Comparison of ENCODE assay signal across 26 cellular contexts in the genomic region with DNA sequence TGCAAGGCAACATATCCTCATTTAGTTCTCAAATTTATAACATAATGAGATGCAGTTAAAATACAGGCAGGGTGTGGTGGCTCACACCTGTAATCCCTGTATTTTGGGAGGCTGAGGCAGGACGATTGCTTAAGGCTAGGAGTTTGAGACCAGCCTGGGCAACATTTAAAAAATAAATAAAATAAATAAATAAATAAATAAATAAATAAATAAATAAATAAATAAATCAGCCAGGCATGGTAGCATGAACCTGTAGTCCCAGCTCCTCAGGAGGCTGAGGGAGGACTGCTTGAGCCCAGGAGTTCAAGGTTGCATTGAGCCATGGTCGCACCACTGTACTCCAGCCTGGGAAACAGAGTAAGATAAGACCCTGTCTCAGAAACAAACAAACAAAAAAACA.
"Had no signal": no experiment of that assay in that cellular context is flagged by ENCODE, and none has a peak within 500 bp of the region (broad histone marks: within the 10 kb centered on the region; RNA-seq: fewer than 3 reads in every experiment).

No MANE protein-coding gene starts in this region.

- H3K27ac ChIP-seq: esophagus squamous epithelium, heart right ventricle, left lung, prostate gland, right atrium auricular region, testis, tibial artery, upper lobe of left lung had no signal

- DNase-seq: effector CD8-positive, alpha-beta T cell; endodermal cell; esophagus squamous epithelium; foreskin melanocyte; glutamatergic neuron; heart right ventricle; hippocampal formation; left cardiac atrium; left lung; naive thymus-derived CD8-positive, alpha-beta T cell; nephron progenitor cell; nucleus accumbens; stimulated activated CD4-positive, alpha-beta T cell treated with anti-CD3 and anti-CD28 coated beads, Interleukin-12 subunit alpha, Interleukin-12 subunit beta, amount 100 ng/mL, for 4 hours; stimulated activated CD4-positive, alpha-beta T cell treated with anti-CD3 and anti-CD28 coated beads, Interleukin-1b, Interleukin-23, amount 100 ng/mL, for 48 hours; stimulated activated CD4-positive, alpha-beta T cell treated with anti-CD3 and anti-CD28 coated beads, Interleukin-4, amount 100 ng/mL, for 1 hour; stimulated activated naive CD8-positive, alpha-beta T cell treated with anti-CD3 and anti-CD28 coated beads, Interleukin-15, Interleukin-2, amounts not matched to agents 100 U/mL and 50 U/mL, for 24 hours; substantia nigra; testis; tibial artery; upper lobe of left lung had no signal

- H3K4me3 Mint-ChIP-seq: dendritic cell treated with granulocyte-macrophage colony-stimulating factor and Interleukin-4, amounts not matched to agents 40 ng/mL and 50 ng/mL, for 4 days; endodermal cell; naive thymus-derived CD8-positive, alpha-beta T cell; nephron progenitor cell; stimulated activated memory B cell treated with anti-CD40 and anti-IgM and Interleukin-4, amounts not matched to agents 10 μg/mL and 1 μg/mL and 100 μg/mL, for 72 hours had no signal

- H3K27me3 Mint-ChIP-seq: dendritic cell treated with granulocyte-macrophage colony-stimulating factor and Interleukin-4, amounts not matched to agents 40 ng/mL and 50 ng/mL, for 4 days; naive thymus-derived CD8-positive, alpha-beta T cell; stimulated activated memory B cell treated with anti-CD40 and anti-IgM and Interleukin-4, amounts not matched to agents 10 μg/mL and 1 μg/mL and 100 μg/mL, for 72 hours had no signal

- ATAC-seq: heart right ventricle; left cardiac atrium; left lung; naive thymus-derived CD8-positive, alpha-beta T cell; sciatic nerve; stimulated activated memory B cell treated with anti-CD40 and anti-IgM and Interleukin-4, amounts not matched to agents 10 μg/mL and 1 μg/mL and 100 μg/mL, for 72 hours; stimulated activated naive CD8-positive, alpha-beta T cell treated with anti-CD3 and anti-CD28 coated beads, Interleukin-15, Interleukin-2, amounts not matched to agents 100 U/mL and 50 U/mL, for 24 hours had no signal

- H3K9me3 ChIP-seq: esophagus squamous epithelium, heart right ventricle, left lung, prostate gland, right atrium auricular region, testis, tibial artery, upper lobe of left lung had no signal

- H3K27ac Mint-ChIP-seq: dendritic cell treated with granulocyte-macrophage colony-stimulating factor and Interleukin-4, amounts not matched to agents 40 ng/mL and 50 ng/mL, for 4 days; endodermal cell; nephron progenitor cell; stimulated activated memory B cell treated with anti-CD40 and anti-IgM and Interleukin-4, amounts not matched to agents 10 μg/mL and 1 μg/mL and 100 μg/mL, for 72 hours had no signal

- H3K4me1 Mint-ChIP-seq: stimulated activated memory B cell treated with anti-CD40 and anti-IgM and Interleukin-4, amounts not matched to agents 10 μg/mL and 1 μg/mL and 100 μg/mL, for 72 hours had no signal

- H3K4me3 ChIP-seq: esophagus squamous epithelium, heart right ventricle, left lung, prostate gland, right atrium auricular region, smooth muscle cell, testis, tibial artery, upper lobe of left lung had no signal

- H3K9me3 Mint-ChIP-seq: dendritic cell treated with granulocyte-macrophage colony-stimulating factor and Interleukin-4, amounts not matched to agents 40 ng/mL and 50 ng/mL, for 4 days; endodermal cell; naive thymus-derived CD8-positive, alpha-beta T cell; nephron progenitor cell; stimulated activated memory B cell treated with anti-CD40 and anti-IgM and Interleukin-4, amounts not matched to agents 10 μg/mL and 1 μg/mL and 100 μg/mL, for 72 hours had no signal

- H3K4me1 ChIP-seq: esophagus squamous epithelium, left lung, prostate gland, testis, tibial artery, upper lobe of left lung had no signal
